ENCODE assay signal across 1 cellular context in the genomic region with DNA sequence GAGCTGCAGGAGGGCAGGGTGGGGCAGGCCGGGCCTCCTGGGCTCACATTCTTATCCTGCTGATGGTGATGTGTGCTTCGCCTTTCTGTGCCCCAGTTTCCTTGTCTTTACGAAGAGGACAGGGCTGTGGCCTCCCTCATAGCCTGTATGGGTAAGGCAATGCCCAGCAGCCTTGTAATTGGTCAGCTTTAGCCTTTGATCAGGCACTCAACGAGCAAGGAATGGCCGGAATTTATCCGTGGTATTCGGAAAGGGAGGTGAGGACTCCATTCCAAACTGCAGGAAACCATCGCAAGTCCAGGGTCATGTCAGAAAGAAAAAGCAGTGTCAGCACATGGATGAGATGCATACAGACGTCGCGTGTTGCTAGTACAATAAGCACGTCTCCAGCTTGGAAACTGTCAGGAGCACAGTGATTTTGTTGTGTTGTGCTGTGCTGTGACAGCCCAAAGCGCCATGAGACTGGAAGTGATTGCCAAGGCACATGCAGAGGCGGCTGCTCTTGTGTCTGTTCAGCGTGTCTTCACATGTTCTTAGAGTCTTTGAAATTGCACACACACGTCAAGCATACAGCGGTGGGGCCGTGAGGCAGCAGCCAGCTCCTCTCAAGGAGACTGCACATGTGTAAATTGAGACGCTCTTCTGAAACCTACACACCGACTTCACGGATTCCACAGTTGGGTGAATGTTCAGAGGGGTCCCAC.
TF ChIP-seq lines count a peak whose summit lies in the region.

No MANE protein-coding gene starts in this region.

TF ChIP-seq in HepG2, 621 proteins besides CTCF, POLR2A, EP300 and RAD21 (continued from another document and continues in another):
- TF ChIP-seq ZBTB37 (CRISPR knock-in tag; IDR thresholded peaks at IDR 0.05) (no peak), ZSCAN30 (CRISPR knock-in tag; IDR thresholded peaks at IDR 0.05) (no peak), RXRB (CRISPR knock-in tag; IDR thresholded peaks at IDR 0.05; ENCODE audit: borderline replicate concordance) (no peak), NFIB (CRISPR knock-in tag; IDR thresholded peaks at IDR 0.05; ENCODE audit: borderline replicate concordance) (no peak), ZNF335 (CRISPR knock-in tag; IDR thresholded peaks at IDR 0.05) (no peak), WIZ (CRISPR knock-in tag; IDR thresholded peaks at IDR 0.05) (no peak), RFXANK (CRISPR knock-in tag; IDR thresholded peaks at IDR 0.05) (no peak), ZNF317 (CRISPR knock-in tag; IDR thresholded peaks at IDR 0.05) (no peak), ZBTB20 (CRISPR knock-in tag; IDR thresholded peaks at IDR 0.05; ENCODE audit: borderline replicate concordance, low read depth) (no peak), ZNF274 (CRISPR knock-in tag; IDR thresholded peaks at IDR 0.05) (no peak), JUN (CRISPR knock-in tag; IDR thresholded peaks at IDR 0.05) (no peak), ZNF101 (CRISPR knock-in tag; IDR thresholded peaks at IDR 0.05; ENCODE audit: borderline replicate concordance, low read depth) (no peak), TFDP2 (CRISPR knock-in tag; IDR thresholded peaks at IDR 0.05) (no peak), SPEN (CRISPR knock-in tag; IDR thresholded peaks at IDR 0.05; ENCODE audit: low read depth) (no peak), BRD4 (CRISPR knock-in tag; IDR thresholded peaks at IDR 0.05) (no peak), HDAC1 (CRISPR knock-in tag; IDR thresholded peaks at IDR 0.05) (0 out of 2 replicates have a peak, but pooled peaks have one; percentile 54), ZBTB1 (CRISPR knock-in tag; IDR thresholded peaks at IDR 0.05; ENCODE audit: borderline replicate concordance) (no peak), ZNF672 (CRISPR knock-in tag; IDR thresholded peaks at IDR 0.05) (no peak), CCDC6 (CRISPR knock-in tag; IDR thresholded peaks at IDR 0.05) (no peak), RFX5 (IDR thresholded peaks at IDR 0.05; ENCODE audit: low read depth, low read length) (peak; percentile 80; the same call in 1 of the 2 replicates), SP1 (IDR thresholded peaks at IDR 0.05) (no peak), SP1 (CRISPR knock-in tag; IDR thresholded peaks at IDR 0.05) (no peak), RARG (CRISPR knock-in tag; IDR thresholded peaks at IDR 0.05; ENCODE audit: low read depth) (no peak), ZNF616 (CRISPR knock-in tag; IDR thresholded peaks at IDR 0.05; ENCODE audit: low read depth) (no peak), ZNF251 (CRISPR knock-in tag; IDR thresholded peaks at IDR 0.05) (no peak), THAP9 (CRISPR knock-in tag; IDR thresholded peaks at IDR 0.05; ENCODE audit: borderline replicate concordance) (no peak), ZNF850 (CRISPR knock-in tag; conservative IDR thresholded peaks at IDR 0.05) (no peak), POLR2G (IDR thresholded peaks at IDR 0.05; ENCODE audit: low read depth, low read length) (no peak), FOXA1 (IDR thresholded peaks at IDR 0.05) (no peak), FOXA1 (CRISPR knock-in tag; IDR thresholded peaks at IDR 0.05) (no peak), SP4 (CRISPR knock-in tag; IDR thresholded peaks at IDR 0.05) (no peak), MAFK (conservative IDR thresholded peaks at IDR 0.05 in 1 of 2, IDR thresholded peaks at IDR 0.05 in 1 of 2; ENCODE audit: low read length in 2 of 2) (peak; percentile 97 to 99), ZNF343 (CRISPR knock-in tag; IDR thresholded peaks at IDR 0.05) (no peak), ZNF124 (CRISPR knock-in tag; IDR thresholded peaks at IDR 0.05) (no peak), ZNF781 (CRISPR knock-in tag; IDR thresholded peaks at IDR 0.05; ENCODE audit: borderline replicate concordance, not compliant biosample characterization) (no peak)
- TF ChIP-seq, protein P1, sequence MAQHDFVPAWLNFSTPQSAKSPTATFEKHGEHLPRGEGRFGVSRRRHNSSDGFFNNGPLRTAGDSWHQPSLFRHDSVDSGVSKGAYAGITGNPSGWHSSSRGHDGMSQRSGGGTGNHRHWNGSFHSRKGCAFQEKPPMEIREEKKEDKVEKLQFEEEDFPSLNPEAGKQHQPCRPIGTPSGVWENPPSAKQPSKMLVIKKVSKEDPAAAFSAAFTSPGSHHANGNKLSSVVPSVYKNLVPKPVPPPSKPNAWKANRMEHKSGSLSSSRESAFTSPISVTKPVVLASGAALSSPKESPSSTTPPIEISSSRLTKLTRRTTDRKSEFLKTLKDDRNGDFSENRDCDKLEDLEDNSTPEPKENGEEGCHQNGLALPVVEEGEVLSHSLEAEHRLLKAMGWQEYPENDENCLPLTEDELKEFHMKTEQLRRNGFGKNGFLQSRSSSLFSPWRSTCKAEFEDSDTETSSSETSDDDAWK (CRISPR knock-in tag; IDR thresholded peaks at IDR 0.05) = no peak
- TF ChIP-seq, protein P2, sequence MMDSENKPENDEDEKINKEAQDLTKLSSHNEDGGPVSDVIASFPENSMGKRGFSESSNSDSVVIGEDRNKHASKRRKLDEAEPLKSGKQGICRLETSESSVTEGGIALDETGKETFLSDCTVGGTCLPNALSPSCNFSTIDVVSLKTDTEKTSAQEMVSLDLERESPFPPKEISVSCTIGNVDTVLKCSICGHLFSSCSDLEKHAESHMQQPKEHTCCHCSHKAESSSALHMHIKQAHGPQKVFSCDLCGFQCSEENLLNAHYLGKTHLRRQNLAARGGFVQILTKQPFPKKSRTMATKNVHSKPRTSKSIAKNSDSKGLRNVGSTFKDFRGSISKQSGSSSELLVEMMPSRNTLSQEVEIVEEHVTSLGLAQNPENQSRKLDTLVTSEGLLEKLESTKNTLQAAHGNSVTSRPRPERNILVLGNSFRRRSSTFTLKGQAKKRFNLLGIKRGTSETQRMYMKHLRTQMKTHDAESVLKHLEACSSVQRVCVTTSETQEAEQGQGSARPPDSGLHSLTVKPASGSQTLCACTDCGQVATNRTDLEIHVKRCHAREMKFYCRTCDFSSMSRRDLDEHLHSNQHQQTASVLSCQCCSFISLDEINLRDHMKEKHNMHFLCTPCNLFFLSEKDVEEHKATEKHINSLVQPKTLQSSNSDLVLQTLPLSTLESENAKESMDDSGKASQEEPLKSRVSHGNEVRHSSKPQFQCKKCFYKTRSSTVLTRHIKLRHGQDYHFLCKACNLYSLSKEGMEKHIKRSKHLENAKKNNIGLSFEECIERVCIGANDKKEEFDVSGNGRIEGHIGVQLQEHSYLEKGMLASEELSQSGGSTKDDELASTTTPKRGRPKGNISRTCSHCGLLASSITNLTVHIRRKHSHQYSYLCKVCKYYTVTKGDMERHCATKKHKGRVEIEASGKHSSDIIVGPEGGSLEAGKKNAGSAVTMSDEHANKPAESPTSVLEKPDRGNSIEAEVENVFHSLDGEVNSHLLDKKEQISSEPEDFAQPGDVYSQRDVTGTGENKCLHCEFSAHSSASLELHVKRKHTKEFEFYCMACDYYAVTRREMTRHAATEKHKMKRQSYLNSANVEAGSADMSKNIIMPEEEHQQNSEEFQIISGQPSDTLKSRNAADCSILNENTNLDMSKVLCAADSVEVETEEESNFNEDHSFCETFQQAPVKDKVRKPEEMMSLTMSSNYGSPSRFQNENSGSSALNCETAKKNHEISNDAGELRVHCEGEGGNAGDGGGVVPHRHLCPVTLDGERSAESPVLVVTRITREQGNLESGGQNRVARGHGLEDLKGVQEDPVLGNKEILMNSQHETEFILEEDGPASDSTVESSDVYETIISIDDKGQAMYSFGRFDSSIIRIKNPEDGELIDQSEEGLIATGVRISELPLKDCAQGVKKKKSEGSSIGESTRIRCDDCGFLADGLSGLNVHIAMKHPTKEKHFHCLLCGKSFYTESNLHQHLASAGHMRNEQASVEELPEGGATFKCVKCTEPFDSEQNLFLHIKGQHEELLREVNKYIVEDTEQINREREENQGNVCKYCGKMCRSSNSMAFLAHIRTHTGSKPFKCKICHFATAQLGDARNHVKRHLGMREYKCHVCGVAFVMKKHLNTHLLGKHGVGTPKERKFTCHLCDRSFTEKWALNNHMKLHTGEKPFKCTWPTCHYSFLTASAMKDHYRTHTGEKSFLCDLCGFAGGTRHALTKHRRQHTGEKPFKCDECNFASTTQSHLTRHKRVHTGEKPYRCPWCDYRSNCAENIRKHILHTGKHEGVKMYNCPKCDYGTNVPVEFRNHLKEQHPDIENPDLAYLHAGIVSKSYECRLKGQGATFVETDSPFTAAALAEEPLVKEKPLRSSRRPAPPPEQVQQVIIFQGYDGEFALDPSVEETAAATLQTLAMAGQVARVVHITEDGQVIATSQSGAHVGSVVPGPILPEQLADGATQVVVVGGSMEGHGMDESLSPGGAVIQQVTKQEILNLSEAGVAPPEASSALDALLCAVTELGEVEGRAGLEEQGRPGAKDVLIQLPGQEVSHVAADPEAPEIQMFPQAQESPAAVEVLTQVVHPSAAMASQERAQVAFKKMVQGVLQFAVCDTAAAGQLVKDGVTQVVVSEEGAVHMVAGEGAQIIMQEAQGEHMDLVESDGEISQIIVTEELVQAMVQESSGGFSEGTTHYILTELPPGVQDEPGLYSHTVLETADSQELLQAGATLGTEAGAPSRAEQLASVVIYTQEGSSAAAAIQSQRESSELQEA (CRISPR knock-in tag; IDR thresholded peaks at IDR 0.05; ENCODE audit: not compliant biosample characterization) = no peak
- TF ChIP-seq, protein P3, sequence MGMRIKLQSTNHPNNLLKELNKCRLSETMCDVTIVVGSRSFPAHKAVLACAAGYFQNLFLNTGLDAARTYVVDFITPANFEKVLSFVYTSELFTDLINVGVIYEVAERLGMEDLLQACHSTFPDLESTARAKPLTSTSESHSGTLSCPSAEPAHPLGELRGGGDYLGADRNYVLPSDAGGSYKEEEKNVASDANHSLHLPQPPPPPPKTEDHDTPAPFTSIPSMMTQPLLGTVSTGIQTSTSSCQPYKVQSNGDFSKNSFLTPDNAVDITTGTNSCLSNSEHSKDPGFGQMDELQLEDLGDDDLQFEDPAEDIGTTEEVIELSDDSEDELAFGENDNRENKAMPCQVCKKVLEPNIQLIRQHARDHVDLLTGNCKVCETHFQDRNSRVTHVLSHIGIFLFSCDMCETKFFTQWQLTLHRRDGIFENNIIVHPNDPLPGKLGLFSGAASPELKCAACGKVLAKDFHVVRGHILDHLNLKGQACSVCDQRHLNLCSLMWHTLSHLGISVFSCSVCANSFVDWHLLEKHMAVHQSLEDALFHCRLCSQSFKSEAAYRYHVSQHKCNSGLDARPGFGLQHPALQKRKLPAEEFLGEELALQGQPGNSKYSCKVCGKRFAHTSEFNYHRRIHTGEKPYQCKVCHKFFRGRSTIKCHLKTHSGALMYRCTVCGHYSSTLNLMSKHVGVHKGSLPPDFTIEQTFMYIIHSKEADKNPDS (CRISPR knock-in tag; IDR thresholded peaks at IDR 0.05) = no peak
- TF ChIP-seq, protein P4, sequence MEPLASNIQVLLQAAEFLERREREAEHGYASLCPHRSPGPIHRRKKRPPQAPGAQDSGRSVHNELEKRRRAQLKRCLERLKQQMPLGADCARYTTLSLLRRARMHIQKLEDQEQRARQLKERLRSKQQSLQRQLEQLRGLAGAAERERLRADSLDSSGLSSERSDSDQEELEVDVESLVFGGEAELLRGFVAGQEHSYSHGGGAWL (CRISPR knock-in tag; IDR thresholded peaks at IDR 0.05) = no peak
- TF ChIP-seq, protein P5, sequence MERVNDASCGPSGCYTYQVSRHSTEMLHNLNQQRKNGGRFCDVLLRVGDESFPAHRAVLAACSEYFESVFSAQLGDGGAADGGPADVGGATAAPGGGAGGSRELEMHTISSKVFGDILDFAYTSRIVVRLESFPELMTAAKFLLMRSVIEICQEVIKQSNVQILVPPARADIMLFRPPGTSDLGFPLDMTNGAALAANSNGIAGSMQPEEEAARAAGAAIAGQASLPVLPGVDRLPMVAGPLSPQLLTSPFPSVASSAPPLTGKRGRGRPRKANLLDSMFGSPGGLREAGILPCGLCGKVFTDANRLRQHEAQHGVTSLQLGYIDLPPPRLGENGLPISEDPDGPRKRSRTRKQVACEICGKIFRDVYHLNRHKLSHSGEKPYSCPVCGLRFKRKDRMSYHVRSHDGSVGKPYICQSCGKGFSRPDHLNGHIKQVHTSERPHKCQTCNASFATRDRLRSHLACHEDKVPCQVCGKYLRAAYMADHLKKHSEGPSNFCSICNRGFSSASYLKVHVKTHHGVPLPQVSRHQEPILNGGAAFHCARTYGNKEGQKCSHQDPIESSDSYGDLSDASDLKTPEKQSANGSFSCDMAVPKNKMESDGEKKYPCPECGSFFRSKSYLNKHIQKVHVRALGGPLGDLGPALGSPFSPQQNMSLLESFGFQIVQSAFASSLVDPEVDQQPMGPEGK (CRISPR knock-in tag; IDR thresholded peaks at IDR 0.05) = no peak
- TF ChIP-seq, protein P6, sequence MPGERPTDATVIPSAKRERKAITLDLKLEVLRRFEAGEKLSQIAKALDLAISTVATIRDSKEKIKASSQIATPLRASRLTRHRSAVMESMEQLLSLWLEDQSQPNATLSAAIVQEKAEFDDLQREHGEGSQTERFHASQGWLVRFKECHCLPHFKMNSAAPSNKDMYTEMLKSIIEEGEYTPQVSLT (CRISPR knock-in tag; IDR thresholded peaks at IDR 0.05; ENCODE audit: borderline replicate concordance, low read depth) = no peak
